7 cellular contexts compared by ENCODE assay signal in the genomic region with DNA sequence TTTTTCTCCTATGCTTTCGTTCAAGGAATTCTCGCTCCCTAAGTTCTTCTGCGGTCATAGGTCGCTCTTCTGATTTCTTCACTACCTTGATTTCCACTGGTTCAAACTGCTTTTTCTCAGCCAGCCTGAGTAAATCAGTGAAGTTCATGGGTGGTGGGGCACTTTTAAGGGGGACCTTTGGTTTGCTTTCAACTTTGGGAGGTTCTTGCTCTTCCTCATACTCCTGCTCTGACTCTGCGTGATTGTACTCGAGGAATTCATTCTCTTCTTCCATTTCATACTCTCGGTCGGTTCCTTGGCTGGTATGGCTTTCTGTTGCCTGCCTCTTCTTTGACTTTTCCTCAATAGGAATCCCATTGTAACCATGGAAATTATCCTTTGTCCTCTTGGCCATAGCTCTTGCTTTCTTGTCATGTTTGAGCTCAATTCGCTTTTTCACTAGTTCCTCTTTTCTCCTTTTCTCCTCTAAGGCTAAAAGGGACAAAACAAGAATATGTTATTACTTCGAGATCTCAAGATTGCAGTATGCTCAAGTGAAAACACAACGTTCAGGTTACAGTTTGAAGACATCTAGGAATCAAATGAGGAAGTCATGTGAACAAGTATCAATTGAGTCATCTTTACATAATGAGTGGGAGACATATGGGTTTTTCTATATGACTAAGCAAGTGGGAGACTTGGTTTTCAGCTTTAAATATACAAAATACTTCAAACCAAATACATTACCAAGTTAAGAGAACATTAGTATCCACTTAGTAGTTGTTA.
DNase-seq lines count a peak whose midpoint lies in the region; ATAC-seq lines count a peak whose summit lies in the region.

No MANE protein-coding gene starts in this region.

- DNase-seq in GM19240 (ENCODE audit: insufficient read length, low spot score) (peak; percentile 21), SIG-M5 treated with dmso at 0.1 percent for 504 hours (lab: John Stamatoyannopoulos, UW; ENCODE audit: unreplicated experiment) (peak; percentile 86), pons (ENCODE audit: low spot score) (peak; percentile 17), glomerular visceral epithelial cell (ENCODE audit: extremely low spot score) (no peak), NCI-H446 treated with DMSO at 0.1 percent for 48 hours (lab: John Stamatoyannopoulos, UW) (no peak)
- DNase-seq in activated CD4-positive, alpha-beta T cell treated with anti-CD3 and anti-CD28 coated beads, Interleukin-2, amount 50 U/mL, for 48 hours = no peak

- ATAC-seq in HG02885 (IDR thresholded peaks at IDR 0.05; ENCODE audit: poor library complexity, unreplicated experiment) = peak; percentile 94

Comparison
In these comparisons a context has a peak if more than half of its experiments do, and no peak if none do; other contexts are left out.
1. DNase-seq: peak in GM19240 (single experiment), SIG-M5 treated with dmso at 0.1 percent for 504 hours (single experiment) and pons (single experiment); none in glomerular visceral epithelial cell (single experiment), NCI-H446 treated with DMSO at 0.1 percent for 48 hours (single experiment) and activated CD4-positive, alpha-beta T cell treated with anti-CD3 and anti-CD28 coated beads, Interleukin-2, amount 50 U/mL, for 48 hours (0 of 2).